ENCODE assay signal across 11 cellular contexts in the genomic region with DNA sequence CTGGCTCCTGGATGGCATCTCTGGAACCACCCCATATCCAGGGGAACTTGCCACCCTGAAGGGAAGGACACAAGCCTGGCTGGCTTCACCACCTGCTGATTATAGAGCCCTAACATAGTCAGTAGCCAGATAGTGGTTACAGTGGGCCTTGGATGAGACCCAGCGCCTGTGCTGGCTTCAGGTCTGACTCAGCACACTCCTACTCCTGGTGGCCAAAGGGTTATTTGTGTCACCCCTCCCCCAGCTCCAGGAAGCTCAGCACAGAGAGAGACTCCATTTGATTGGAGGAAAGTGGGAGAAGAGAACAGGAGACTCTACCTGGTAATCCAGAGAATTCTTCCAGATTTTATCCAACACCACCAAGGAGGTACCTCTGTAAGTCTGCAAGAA. TPM values are rescaled to one million over a fixed set of nuclear protein-coding genes. Genes with fewer than 3 reads are reported as not detected.
A peak's percentile ranks its signal among the peaks of the same experiment; 100 is the strongest.
DNase-seq lines count a peak whose midpoint lies in the region; ATAC-seq, FAIRE-seq and TF ChIP-seq lines count a peak whose summit lies in the region.
"Had no signal": no experiment of that assay in that cellular context is flagged by ENCODE, and none has a peak within 500 bp of the region (broad histone marks: within the 10 kb centered on the region; RNA-seq: fewer than 3 reads in every experiment).

No MANE protein-coding gene starts in this region.

- H3K27me3 ChIP-seq in pancreas, result no peaks in the 10 kb centered on the region

- no peaks in the 10 kb centered on the region for H3K36me3 ChIP-seq in pancreas
- H3K36me3 ChIP-seq in OCI-LY7 (ENCODE audit: insufficient read depth, low read length), result peaks cover 22% of the 10 kb centered on the region; the same call in 1 of the 2 replicates

- 47 to 57% methylated on average over 1 of the region's 1 CpG for WGBS in pancreas, 2 donors

- no peak for FAIRE-seq in pancreas (lab: Jason Lieb, UNC)
- FAIRE-seq: A204.1, colon had no signal

- no peaks in the 10 kb centered on the region for H4K20me1 ChIP-seq in OCI-LY7 (ENCODE audit: insufficient read depth, low read length)

- peak overlapping the region in 3 of 4 donors; percentile 26 to 63 (median 40) for H3K27ac ChIP-seq in pancreas
- no peak overlapping the region for H3K27ac ChIP-seq in OCI-LY7 (ENCODE audit: low read depth, low read length, poor library complexity, severe bottlenecking)
- H3K27ac ChIP-seq: SK-N-MC had no signal

- BruUV-seq in OCI-LY7 (replicated peaks; lab: Mats Ljungman, UMichigan), result no TSS peak

- no peaks in the 10 kb centered on the region for H3K9me3 ChIP-seq in pancreas
- peaks cover 13% of the 10 kb centered on the region for H3K9me3 ChIP-seq in OCI-LY7 (ENCODE audit: low read length)

- intact Hi-C loops in pancreas (cut with DNase I) (no loop called here), OCI-LY7 (cut with micrococcal nuclease; ENCODE audit: unreplicated experiment) (no loop called here)

- in situ Hi-C loops in astrocyte of the cerebellum (cut with HindIII; ENCODE audit: low sequenced_read_pairs), result no loop called here

- TF ChIP-seq CTCF in astrocyte of the cerebellum (IDR thresholded peaks at IDR 0.05; ENCODE audit: low read depth, low read length, missing control alignments), result no peak
- TF ChIP-seq CTCF in pancreas (IDR thresholded peaks at IDR 0.05), result no peak
- no peak for TF ChIP-seq CTCF in OCI-LY7 (conservative IDR thresholded peaks at IDR 0.05; ENCODE audit: low read length)

- H3K79me2 ChIP-seq in OCI-LY7 (ENCODE audit: insufficient read depth, low read depth, low read length), result peaks cover 56% of the 10 kb centered on the region

- H3K9me2 ChIP-seq in OCI-LY7 (ENCODE audit: insufficient read depth, low read length), result no peaks in the 10 kb centered on the region

- POLR2A ChIA-PET in OCI-LY7 (lab: Charles Lee), result interaction anchor here (1.0 kb wide), 1 partner anchor 97 kb away, joined by 3 read pairs; no protein-coding TSS in a partner anchor

- no peak overlapping the region for H2AFZ ChIP-seq in OCI-LY7 (ENCODE audit: low read length)

- H3K4me1 ChIP-seq in pancreas (peaks cover 20 to 28% (median 26%) of the 10 kb centered on the region in 3 donors), OCI-LY7 (ENCODE audit: insufficient read depth, low read length, poor library complexity, severe bottlenecking) (no peaks in the 10 kb centered on the region)

- CTCF ChIA-PET in OCI-LY7 (lab: Charles Lee; ENCODE audit: unreplicated experiment), result no interaction called here

- DNase-seq in DMS53 (lab: John Stamatoyannopoulos, UW), result peak; percentile 27
- no peak for DNase-seq in DMS53 treated with DMSO at 0.1 percent for 48 hours (lab: John Stamatoyannopoulos, UW; ENCODE audit: unreplicated experiment)
- peak; percentile 27 for DNase-seq in astrocyte of the cerebellum (ENCODE audit: low read depth)
- peak in 4 of 6 donors; percentile 23 to 62 (median 42) for DNase-seq in pancreas
- DNase-seq in nucleus accumbens (lab: John Stamatoyannopoulos, UW), result no peak
- DNase-seq in activated CD4-positive, alpha-beta T cell treated with anti-CD3 and anti-CD28 coated beads for 4 hours, result no peak
- no peak for DNase-seq in OCI-LY7 (ENCODE audit: low spot score)

- H3K4me2 ChIP-seq in OCI-LY7 (ENCODE audit: low read length), result no peak overlapping the region

- H3K4me3 ChIP-seq in astrocyte of the cerebellum (ENCODE audit: low read depth, low read length), result no peak overlapping the region
- H3K4me3 ChIP-seq in pancreas, result no peak overlapping the region
- H3K4me3 ChIP-seq in OCI-LY7 (ENCODE audit: low read depth, low read length, poor library complexity, severe bottlenecking), result no peak overlapping the region
- H3K4me3 ChIP-seq: SK-N-MC had no signal

- peak; percentile 80 for ATAC-seq in HG02973 (IDR thresholded peaks at IDR 0.05; ENCODE audit: unreplicated experiment)
- ATAC-seq in pancreas, result peak; percentile 75 to 86 (median 82)

RNA-seq across cellular contexts. Expression of gene SNX14, which starts 12.8 kb away (rescaled TPM):
- total RNA-seq in pancreas, result 10 to 100 TPM; 30.0 to 44.0 (median 33.5) TPM
- polyA plus RNA-seq in pancreas, result 10 to 100 TPM; 66.9 to 85.6 TPM
- total RNA-seq in OCI-LY7 (2014; rRNA removed; shearing (Covaris generic)), result 73.4 and 86.0 TPM in 2 replicates
- 70.1 and 75.3 TPM in 2 replicates for total RNA-seq in OCI-LY7 (2022)

Comparison
In these comparisons a context has a peak if more than half of its experiments do, and no peak if none do; other contexts are left out.
1. DNase-seq: peak in DMS53 (single experiment), astrocyte of the cerebellum (single experiment) and pancreas (4 of 6); none in DMS53 treated with DMSO at 0.1 percent for 48 hours (single experiment), nucleus accumbens (0 of 56), activated CD4-positive, alpha-beta T cell treated with anti-CD3 and anti-CD28 coated beads for 4 hours (0 of 2) and OCI-LY7 (single experiment).